In the genomic region with DNA sequence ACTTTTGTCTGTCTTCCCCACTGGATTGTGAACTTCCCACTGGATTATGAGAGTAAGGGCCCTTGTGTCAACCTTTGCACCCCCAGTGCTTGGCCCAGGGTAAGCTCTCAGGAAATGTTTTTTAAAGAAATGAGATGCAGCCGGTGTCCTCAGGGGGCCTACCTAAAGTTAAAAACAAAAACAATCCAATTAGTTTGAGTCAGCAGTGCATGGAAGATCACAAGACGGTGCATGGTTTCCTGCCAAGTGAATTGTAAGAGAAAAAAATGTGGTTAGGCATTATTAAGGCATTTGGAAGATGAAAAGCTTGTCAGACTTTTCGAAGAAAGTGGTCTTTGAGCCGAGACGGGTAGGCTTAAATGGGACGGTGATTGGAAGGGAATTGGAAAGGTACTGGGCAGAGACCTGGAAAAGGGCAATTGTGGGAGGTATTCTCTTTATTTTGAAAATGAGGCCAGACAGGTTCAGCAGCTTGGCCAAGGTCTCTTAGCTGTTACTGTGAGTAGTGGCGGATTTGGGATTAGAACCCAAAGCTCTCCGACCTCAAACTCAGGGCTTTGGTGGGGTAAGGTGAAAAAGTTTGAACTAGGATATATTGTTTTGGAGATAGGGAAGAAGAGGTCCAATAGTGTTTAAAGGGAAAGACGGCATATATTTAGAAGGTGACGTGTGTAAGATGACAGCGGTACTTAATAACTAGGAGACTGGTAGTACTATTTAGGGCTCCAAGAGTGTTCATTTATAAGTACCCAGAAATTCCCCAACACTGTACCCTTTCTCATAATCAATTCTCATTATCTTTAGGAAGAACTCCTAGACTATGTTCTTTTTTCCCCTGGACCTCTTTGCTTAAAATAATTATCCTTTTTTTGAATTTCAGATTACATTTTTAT, we compare ENCODE assay signal across 1 cellular context.
A peak's percentile ranks its signal among the peaks of the same experiment; 100 is the strongest.
TF ChIP-seq lines count a peak whose summit lies in the region.

No MANE protein-coding gene starts in this region.

TF ChIP-seq in GM12878, 131 proteins besides CTCF, POLR2A, EP300 and RAD21 (continued from another document):
- TF ChIP-seq, protein P1, sequence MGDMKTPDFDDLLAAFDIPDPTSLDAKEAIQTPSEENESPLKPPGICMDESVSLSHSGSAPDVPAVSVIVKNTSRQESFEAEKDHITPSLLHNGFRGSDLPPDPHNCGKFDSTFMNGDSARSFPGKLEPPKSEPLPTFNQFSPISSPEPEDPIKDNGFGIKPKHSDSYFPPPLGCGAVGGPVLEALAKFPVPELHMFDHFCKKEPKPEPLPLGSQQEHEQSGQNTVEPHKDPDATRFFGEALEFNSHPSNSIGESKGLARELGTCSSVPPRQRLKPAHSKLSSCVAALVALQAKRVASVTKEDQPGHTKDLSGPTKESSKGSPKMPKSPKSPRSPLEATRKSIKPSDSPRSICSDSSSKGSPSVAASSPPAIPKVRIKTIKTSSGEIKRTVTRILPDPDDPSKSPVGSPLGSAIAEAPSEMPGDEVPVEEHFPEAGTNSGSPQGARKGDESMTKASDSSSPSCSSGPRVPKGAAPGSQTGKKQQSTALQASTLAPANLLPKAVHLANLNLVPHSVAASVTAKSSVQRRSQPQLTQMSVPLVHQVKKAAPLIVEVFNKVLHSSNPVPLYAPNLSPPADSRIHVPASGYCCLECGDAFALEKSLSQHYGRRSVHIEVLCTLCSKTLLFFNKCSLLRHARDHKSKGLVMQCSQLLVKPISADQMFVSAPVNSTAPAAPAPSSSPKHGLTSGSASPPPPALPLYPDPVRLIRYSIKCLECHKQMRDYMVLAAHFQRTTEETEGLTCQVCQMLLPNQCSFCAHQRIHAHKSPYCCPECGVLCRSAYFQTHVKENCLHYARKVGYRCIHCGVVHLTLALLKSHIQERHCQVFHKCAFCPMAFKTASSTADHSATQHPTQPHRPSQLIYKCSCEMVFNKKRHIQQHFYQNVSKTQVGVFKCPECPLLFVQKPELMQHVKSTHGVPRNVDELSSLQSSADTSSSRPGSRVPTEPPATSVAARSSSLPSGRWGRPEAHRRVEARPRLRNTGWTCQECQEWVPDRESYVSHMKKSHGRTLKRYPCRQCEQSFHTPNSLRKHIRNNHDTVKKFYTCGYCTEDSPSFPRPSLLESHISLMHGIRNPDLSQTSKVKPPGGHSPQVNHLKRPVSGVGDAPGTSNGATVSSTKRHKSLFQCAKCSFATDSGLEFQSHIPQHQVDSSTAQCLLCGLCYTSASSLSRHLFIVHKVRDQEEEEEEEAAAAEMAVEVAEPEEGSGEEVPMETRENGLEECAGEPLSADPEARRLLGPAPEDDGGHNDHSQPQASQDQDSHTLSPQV (IDR thresholded peaks at IDR 0.05), result peak; percentile 45; the same call in 1 of the 2 replicates
- TF ChIP-seq IKZF1 (conservative IDR thresholded peaks at IDR 0.05) (peak; percentile 83), PML (IDR thresholded peaks at IDR 0.05; ENCODE audit: low read length) (peak; percentile 41; the same call in 1 of the 2 replicates), RAD51 (IDR thresholded peaks at IDR 0.05) (peak; percentile 39), SKIL (IDR thresholded peaks at IDR 0.05; ENCODE audit: low read depth, poor library complexity, severe bottlenecking) (peak; percentile 84), MYC (IDR thresholded peaks at IDR 0.05; ENCODE audit: insufficient read depth, insufficient read length, insufficient replicate concordance, low read length, severe bottlenecking) (no peak), PRDM15 (CRISPR knock-in tag; IDR thresholded peaks at IDR 0.05) (no peak), KLF5 (IDR thresholded peaks at IDR 0.05; ENCODE audit: partially characterized antibody) (peak; percentile 2), NKRF (conservative IDR thresholded peaks at IDR 0.05) (no peak), BCL3 (IDR thresholded peaks at IDR 0.05; ENCODE audit: borderline replicate concordance, insufficient read depth, low read depth, low read length, poor library complexity, severe bottlenecking) (no peak), CREB1 (IDR thresholded peaks at IDR 0.05; ENCODE audit: low read depth) (no peak), BMI1 (IDR thresholded peaks at IDR 0.05; ENCODE audit: borderline replicate concordance) (peak; percentile 24; the same call in 1 of the 2 replicates), MTA2 (IDR thresholded peaks at IDR 0.05; ENCODE audit: low read depth) (peak; percentile 99), FOXM1 (IDR thresholded peaks at IDR 0.05; ENCODE audit: low read depth, low read length) (no peak), BHLHE40 (IDR thresholded peaks at IDR 0.05; ENCODE audit: borderline replicate concordance in 1 of 2, low read depth in 2 of 2, low read length in 1 of 2) (peak; percentile 92), MLLT1 (IDR thresholded peaks at IDR 0.05) (peak; percentile 79; the same call in 1 of the 2 replicates), YBX1 (IDR thresholded peaks at IDR 0.05) (no peak)
- TF ChIP-seq, protein P2, sequence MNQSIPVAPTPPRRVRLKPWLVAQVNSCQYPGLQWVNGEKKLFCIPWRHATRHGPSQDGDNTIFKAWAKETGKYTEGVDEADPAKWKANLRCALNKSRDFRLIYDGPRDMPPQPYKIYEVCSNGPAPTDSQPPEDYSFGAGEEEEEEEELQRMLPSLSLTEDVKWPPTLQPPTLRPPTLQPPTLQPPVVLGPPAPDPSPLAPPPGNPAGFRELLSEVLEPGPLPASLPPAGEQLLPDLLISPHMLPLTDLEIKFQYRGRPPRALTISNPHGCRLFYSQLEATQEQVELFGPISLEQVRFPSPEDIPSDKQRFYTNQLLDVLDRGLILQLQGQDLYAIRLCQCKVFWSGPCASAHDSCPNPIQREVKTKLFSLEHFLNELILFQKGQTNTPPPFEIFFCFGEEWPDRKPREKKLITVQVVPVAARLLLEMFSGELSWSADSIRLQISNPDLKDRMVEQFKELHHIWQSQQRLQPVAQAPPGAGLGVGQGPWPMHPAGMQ (IDR thresholded peaks at IDR 0.05; ENCODE audit: borderline replicate concordance), result no peak
- TF ChIP-seq, protein P3, sequence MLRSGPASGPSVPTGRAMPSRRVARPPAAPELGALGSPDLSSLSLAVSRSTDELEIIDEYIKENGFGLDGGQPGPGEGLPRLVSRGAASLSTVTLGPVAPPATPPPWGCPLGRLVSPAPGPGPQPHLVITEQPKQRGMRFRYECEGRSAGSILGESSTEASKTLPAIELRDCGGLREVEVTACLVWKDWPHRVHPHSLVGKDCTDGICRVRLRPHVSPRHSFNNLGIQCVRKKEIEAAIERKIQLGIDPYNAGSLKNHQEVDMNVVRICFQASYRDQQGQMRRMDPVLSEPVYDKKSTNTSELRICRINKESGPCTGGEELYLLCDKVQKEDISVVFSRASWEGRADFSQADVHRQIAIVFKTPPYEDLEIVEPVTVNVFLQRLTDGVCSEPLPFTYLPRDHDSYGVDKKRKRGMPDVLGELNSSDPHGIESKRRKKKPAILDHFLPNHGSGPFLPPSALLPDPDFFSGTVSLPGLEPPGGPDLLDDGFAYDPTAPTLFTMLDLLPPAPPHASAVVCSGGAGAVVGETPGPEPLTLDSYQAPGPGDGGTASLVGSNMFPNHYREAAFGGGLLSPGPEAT (IDR thresholded peaks at IDR 0.05; ENCODE audit: low read depth), result peak; percentile 89
